ENCODE assay signal across 8 cellular contexts in genomic region chr4:110516106-110516922, GRCh38. TPM values are rescaled to one million over a fixed set of nuclear protein-coding genes. Genes with fewer than 3 reads are reported as not detected.
A peak's percentile ranks its signal among the peaks of the same experiment; 100 is the strongest.
DNase-seq lines count a peak whose midpoint lies in the region; ATAC-seq and TF ChIP-seq lines count a peak whose summit lies in the region.

No MANE protein-coding gene starts in this region.

- H3K4me3 ChIP-seq in CD8-positive, alpha-beta memory T cell (ENCODE audit: low read length), result peak overlapping the region; percentile 92
- H3K4me3 ChIP-seq in PC-9 (peak overlapping the region; percentile 53; the same call in 1 of the 2 replicates), neutrophil (ENCODE audit: low read depth in 1 of 2, low read length in 1 of 2) (peak overlapping the region; percentile 44 to 48)

- peaks cover 3 to 10% of the 10 kb centered on the region in 2 donors for H3K27me3 Mint-ChIP-seq in CD8-positive, alpha-beta memory T cell
- peaks cover 2% of the 10 kb centered on the region for H3K27me3 Mint-ChIP-seq in activated T-cell treated with anti-CD3 and anti-CD28 coated beads, Interleukin-2, amount 50 U/mL, for 72 hours (ENCODE audit: low read depth)

- H3K4me1 Mint-ChIP-seq in CD8-positive, alpha-beta memory T cell, result peaks cover 12 to 18% (median 15%) of the 10 kb centered on the region in 3 donors
- peaks cover 23% of the 10 kb centered on the region for H3K4me1 Mint-ChIP-seq in activated T-cell treated with anti-CD3 and anti-CD28 coated beads, Interleukin-2, amount 50 U/mL, for 72 hours (ENCODE audit: low read depth)

- no peaks in the 10 kb centered on the region for H3K9me3 ChIP-seq in CD8-positive, alpha-beta memory T cell (ENCODE audit: low read length)
- H3K9me3 ChIP-seq in PC-9 (ENCODE audit: insufficient read depth, low read depth), result no peaks in the 10 kb centered on the region
- no peaks in the 10 kb centered on the region for H3K9me3 ChIP-seq in neutrophil

- no peaks in the 10 kb centered on the region for H3K79me2 ChIP-seq in PC-9 (ENCODE audit: low read depth)

- TF ChIP-seq CTCF in PC-9 (conservative IDR thresholded peaks at IDR 0.05) (peak; percentile 78), neutrophil (IDR thresholded peaks at IDR 0.05) (peak; percentile 37)

- CTCF ChIA-PET in CD8-positive, alpha-beta memory T cell (lab: Charles Lee), result interaction anchor here (0.6 to 10.8 kb wide), 11 partner anchors 9 to 1108 kb away, joined by 3 to 106 read pairs (median 4); no protein-coding TSS in a partner anchor
- CTCF ChIA-PET in PC-9 (lab: Charles Lee), result interaction anchor here (1.0 kb wide), 2 partner anchors 18 to 517 kb away, joined by 3 to 4 read pairs; no protein-coding TSS in a partner anchor

- H3K27ac ChIP-seq in CD8-positive, alpha-beta memory T cell (ENCODE audit: low read depth, low read length), result no peak overlapping the region
- H3K27ac ChIP-seq in PC-9 (no peak overlapping the region), neutrophil (no peak overlapping the region)

- BruUV-seq in PC-9 (replicated peaks; lab: Mats Ljungman, UMichigan), result no TSS peak

- peak; percentile 61 to 76 (median 65) for DNase-seq in CD8-positive, alpha-beta memory T cell
- DNase-seq in PC-9 (peak; percentile 64 to 72), fibroblast of peridontal ligament (ENCODE audit: extremely low read depth) (peak; percentile 76), stromal cell of bone marrow (ENCODE audit: low read depth) (peak; percentile 25)
- peak; percentile 73 to 76 for DNase-seq in activated T-cell treated with anti-CD3 and anti-CD28 coated beads, Interleukin-2, amount 50 U/mL, for 72 hours

- peak overlapping the region; percentile 86 to 98 (median 97) for H3K4me3 Mint-ChIP-seq in CD8-positive, alpha-beta memory T cell
- peak overlapping the region; percentile 91 to 93 for H3K4me3 Mint-ChIP-seq in activated T-cell treated with anti-CD3 and anti-CD28 coated beads, Interleukin-2, amount 50 U/mL, for 72 hours

- intact Hi-C loops in PC-9 (cut with micrococcal nuclease; ENCODE audit: unreplicated experiment), result loop anchor here (1.0 to 5.0 kb wide), 6 partner anchors 70 to 1516 kb away; no protein-coding TSS in a partner anchor

- no peaks in the 10 kb centered on the region for H3K9me2 ChIP-seq in PC-9 (ENCODE audit: insufficient read depth)

- no peaks in the 10 kb centered on the region for H3F3A ChIP-seq in PC-9 (ENCODE audit: insufficient read depth, low read depth)

- no peaks in the 10 kb centered on the region for H3K9me3 Mint-ChIP-seq in CD8-positive, alpha-beta memory T cell
- no peaks in the 10 kb centered on the region for H3K9me3 Mint-ChIP-seq in activated T-cell treated with anti-CD3 and anti-CD28 coated beads, Interleukin-2, amount 50 U/mL, for 72 hours

- H3K36me3 ChIP-seq in CD8-positive, alpha-beta memory T cell (ENCODE audit: insufficient read depth, low read length), result no peaks in the 10 kb centered on the region
- H3K36me3 ChIP-seq in PC-9 (ENCODE audit: low read depth) (no peaks in the 10 kb centered on the region), neutrophil (no peaks in the 10 kb centered on the region)

- no peaks in the 10 kb centered on the region for H3K27me3 ChIP-seq in CD8-positive, alpha-beta memory T cell (ENCODE audit: insufficient read depth, low read length, poor library complexity, severe bottlenecking)
- no peaks in the 10 kb centered on the region for H3K27me3 ChIP-seq in PC-9 (ENCODE audit: insufficient read depth, low read depth)
- no peaks in the 10 kb centered on the region for H3K27me3 ChIP-seq in neutrophil

- peak overlapping the region; percentile 46; the same call in 1 of the 2 replicates for H2AFZ ChIP-seq in PC-9

- POLR2A ChIA-PET in CD8-positive, alpha-beta memory T cell (lab: Charles Lee), result no interaction called here
- POLR2A ChIA-PET in PC-9 (lab: Charles Lee; ENCODE audit: unreplicated experiment), result no interaction called here

- H3K27ac Mint-ChIP-seq in CD8-positive, alpha-beta memory T cell, result peak overlapping the region in 7 of 8 donors; percentile 78 to 94 (median 90)
- H3K27ac Mint-ChIP-seq in activated T-cell treated with anti-CD3 and anti-CD28 coated beads, Interleukin-2, amount 50 U/mL, for 72 hours, result peak overlapping the region; percentile 84

- H3K36me3 Mint-ChIP-seq in CD8-positive, alpha-beta memory T cell, result peaks cover 0 to 3% (median 0%) of the 10 kb centered on the region in 3 donors
- H3K36me3 Mint-ChIP-seq in activated T-cell treated with anti-CD3 and anti-CD28 coated beads, Interleukin-2, amount 50 U/mL, for 72 hours (ENCODE audit: insufficient read depth in 2 of 2), result no peaks in the 10 kb centered on the region

- H3K4me1 ChIP-seq in CD8-positive, alpha-beta memory T cell (ENCODE audit: insufficient read depth, low read length), result peaks cover 10% of the 10 kb centered on the region
- H3K4me1 ChIP-seq in PC-9 (replicated peaks; ENCODE audit: insufficient read depth) (no peaks in the 10 kb centered on the region), neutrophil (ENCODE audit: control insufficient read depth in 1 of 2, insufficient read depth in 1 of 2, low read depth in 1 of 2, low read length in 1 of 2) (peaks cover 0 to 13% of the 10 kb centered on the region in 2 experiments)

- ATAC-seq in GM19452 (IDR thresholded peaks at IDR 0.05; ENCODE audit: unreplicated experiment) (peak; percentile 90), HG03565 (IDR thresholded peaks at IDR 0.05; ENCODE audit: unreplicated experiment) (peak; percentile 84)
- ATAC-seq in activated T-cell treated with anti-CD3 and anti-CD28 coated beads, Interleukin-2, amount 50 U/mL, for 72 hours (replicated peaks in 1 of 2), result peak; percentile 78 to 91

- peak overlapping the region; percentile 77 for H3K4me2 ChIP-seq in PC-9

- H4K20me1 ChIP-seq in PC-9 (ENCODE audit: insufficient read depth), result no peaks in the 10 kb centered on the region

RNA-seq across cellular contexts. Expression of gene ENPEP, which starts 40.4 kb away (rescaled TPM):
- total RNA-seq in CD8-positive, alpha-beta memory T cell, result not detected
- polyA plus RNA-seq in CD8-positive, alpha-beta memory T cell, result not detected
- not detected in 2 replicates for total RNA-seq in PC-9 (2021)
- total RNA-seq in activated T-cell treated with anti-CD3 and anti-CD28 coated beads, Interleukin-2, amount 50 U/mL, for 72 hours, result under 1 TPM in 1 of 2 donors, not detected in 1; 0.84 TPM

Comparison
In these comparisons a context has a peak if more than half of its experiments do, and no peak if none do; other contexts are left out.
1. DNase-seq: peak in every context shown above with its lines; median percentile 76 in fibroblast of peridontal ligament; 74 in activated T-cell treated with anti-CD3 and anti-CD28 coated beads, Interleukin-2, amount 50 U/mL, for 72 hours; 68 in PC-9; 65 in CD8-positive, alpha-beta memory T cell; 25 in stromal cell of bone marrow.